ENCODE assay signal across 8 cellular contexts in genomic region chr19:10226376-10227214, GRCh38. TPM values are rescaled to one million over a fixed set of nuclear protein-coding genes. Genes with fewer than 3 reads are reported as not detected.
DNase-seq lines count a peak whose midpoint lies in the region; ATAC-seq and TF ChIP-seq lines count a peak whose summit lies in the region.

No MANE protein-coding gene starts in this region.

- DNase-seq in BJ (ENCODE audit: low read depth) (peak; percentile 61), Right ventricle myocardium superior (peak; percentile 88), RWPE1 (ENCODE audit: low spot score) (no peak)
- no peak for DNase-seq in stimulated activated naive CD4-positive, alpha-beta T cell treated with Interleukin-2 at 50 U/mL for 16 hours (lab: John Stamatoyannopoulos, UW)

- CTCF ChIA-PET in BJ (lab: Yijun Ruan, JAX) (interaction anchor here (0.6 to 4.8 kb wide), 7 partner anchors 13 to 632 kb away, joined by 3 to 31 read pairs (median 4); no protein-coding TSS in a partner anchor), RWPE1 (lab: Yijun Ruan, JAX) (interaction anchor here (0.7 to 1.1 kb wide), 2 partner anchors 18 to 209 kb away, joined by 3 to 8 read pairs; no protein-coding TSS in a partner anchor)

- H3K27ac ChIP-seq in angular gyrus (ENCODE audit: low read depth, low read length) = peak overlapping the region; percentile 94
- H3K27ac ChIP-seq in rectal smooth muscle tissue (ENCODE audit: low read depth, low read length) = peak overlapping the region; percentile 78
- H3K27ac ChIP-seq in RWPE1 = no peak overlapping the region

- H3K9ac ChIP-seq in rectal smooth muscle tissue (ENCODE audit: low read length) = no peak overlapping the region

- H3K4me3 ChIP-seq in BJ (ENCODE audit: low read depth, low read length) = no peak overlapping the region
- H3K4me3 ChIP-seq in rectal smooth muscle tissue (ENCODE audit: low read length) = no peak overlapping the region

- ATAC-seq in Right ventricle myocardium superior (ENCODE audit: poor library complexity) (peak; percentile 67), GM18502 (IDR thresholded peaks at IDR 0.05; ENCODE audit: poor library complexity, unreplicated experiment) (no peak), HG03025 (IDR thresholded peaks at IDR 0.05; ENCODE audit: low FRiP score, unreplicated experiment) (no peak)

- POLR2A ChIA-PET in BJ (lab: Charles Lee) = interaction anchor here (0.6 kb wide), 1 partner anchor 13 kb away, joined by 3 read pairs; no protein-coding TSS in a partner anchor
- POLR2A ChIA-PET in RWPE1 (lab: Yijun Ruan, JAX; ENCODE audit: low non-redundant PET) = interaction anchor here (0.6 kb wide), 1 partner anchor 75 kb away, joined by 4 read pairs; no protein-coding TSS in a partner anchor

- peaks cover 9% of the 10 kb centered on the region for H3K36me3 ChIP-seq in BJ (ENCODE audit: control insufficient read depth, insufficient read depth, low read length)
- peaks cover 5% of the 10 kb centered on the region for H3K36me3 ChIP-seq in rectal smooth muscle tissue (ENCODE audit: control insufficient read depth, insufficient read depth, low read length)

- H3K4me1 ChIP-seq in rectal smooth muscle tissue (ENCODE audit: control insufficient read depth, insufficient read depth, low read length) = no peaks in the 10 kb centered on the region

- intact Hi-C loops in Right ventricle myocardium superior (cut with DNase I) = no loop called here

- TF ChIP-seq CTCF in BJ (IDR thresholded peaks at IDR 0.05; ENCODE audit: insufficient read depth, low read depth, low read length) (no peak), RWPE1 (conservative IDR thresholded peaks at IDR 0.05; ENCODE audit: low read depth) (no peak)

- H3K27me3 ChIP-seq in BJ (ENCODE audit: control insufficient read depth, insufficient read depth, low read length) (no peaks in the 10 kb centered on the region), rectal smooth muscle tissue (ENCODE audit: control insufficient read depth, insufficient read depth, low read length) (no peaks in the 10 kb centered on the region)

RNA-seq across cellular contexts. Expression of gene S1PR2, which starts 4.5 kb away (rescaled TPM):
- 10.4 and 12.5 TPM in 2 replicates for polyA plus RNA-seq in BJ (2011; rRNA removed)
- polyA minus RNA-seq in BJ (2011; rRNA and poly(A)+ RNA removed) = 41.7 and 54.7 TPM in 2 replicates
- 5.9 TPM for total RNA-seq in Right ventricle myocardium superior

RNA-seq across cellular contexts. Expression of gene MRPL4, which starts 25.4 kb away (rescaled TPM):
- polyA plus RNA-seq in BJ (2011; rRNA removed) = 35.4 and 58.7 TPM in 2 replicates
- 16.2 and 21.8 TPM in 2 replicates for polyA minus RNA-seq in BJ (2011; rRNA and poly(A)+ RNA removed)
- 72.4 TPM for total RNA-seq in Right ventricle myocardium superior

RNA-seq across cellular contexts. Expression of gene DNMT1, which starts 31.8 kb away (rescaled TPM):
- polyA plus RNA-seq in BJ (2011; rRNA removed) = 27.4 and 31.5 TPM in 2 replicates
- 39.9 and 42.4 TPM in 2 replicates for polyA minus RNA-seq in BJ (2011; rRNA and poly(A)+ RNA removed)
- total RNA-seq in Right ventricle myocardium superior = 22.7 TPM

RNA-seq across cellular contexts. Expression of gene ICAM1, which starts 44.3 kb away (rescaled TPM):
- polyA plus RNA-seq in BJ (2011; rRNA removed) = 42.5 and 55.9 TPM in 2 replicates
- 31.9 and 34.6 TPM in 2 replicates for polyA minus RNA-seq in BJ (2011; rRNA and poly(A)+ RNA removed)
- total RNA-seq in Right ventricle myocardium superior = 6.4 TPM

Comparison
In these comparisons a context has a peak if more than half of its experiments do, and no peak if none do; other contexts are left out.
1. DNase-seq: peak in BJ (single experiment) and Right ventricle myocardium superior (single experiment); none in stimulated activated naive CD4-positive, alpha-beta T cell treated with Interleukin-2 at 50 U/mL for 16 hours (single experiment) and RWPE1 (single experiment).